In genomic region chr5:152119091-152119490, GRCh38 we compare ENCODE assay signal across 19 cellular contexts.
"Had no signal": no experiment of that assay in that cellular context is flagged by ENCODE, and none has a peak within 500 bp of the region (broad histone marks: within the 10 kb centered on the region; RNA-seq: fewer than 3 reads in every experiment).

No MANE protein-coding gene starts in this region.

- DNase-seq: effector CD8-positive, alpha-beta T cell; gastrocnemius medialis; heart right ventricle; hypothalamus; kidney glomerular epithelial cell; mesendoderm; mucosa of descending colon; nephron progenitor cell; posterior cingulate gyrus; sigmoid colon; stimulated activated CD4-positive, alpha-beta T cell treated with anti-CD3 and anti-CD28 coated beads, Interleukin-2, amount 100 ng/mL, for 48 hours; stimulated activated naive CD4-positive, alpha-beta T cell treated with Interleukin-2 at 50 U/mL for 16 hours; trophoblast cell; uterus had no signal

- H3K4me3 ChIP-seq: coronary artery, esophagus muscularis mucosa, gastrocnemius medialis, heart right ventricle, mucosa of descending colon, right atrium auricular region, sigmoid colon, smooth muscle cell, uterus had no signal

- H3K27ac Mint-ChIP-seq: nephron progenitor cell had no signal

- H3K9me3 ChIP-seq: esophagus muscularis mucosa, gastrocnemius medialis, heart right ventricle, mucosa of descending colon, right atrium auricular region, sigmoid colon, uterus had no signal

- H3K4me3 Mint-ChIP-seq: nephron progenitor cell had no signal

- H3K4me1 ChIP-seq: gastrocnemius medialis, heart right ventricle, right atrium auricular region, sigmoid colon, uterus had no signal

- H3K4me2 ChIP-seq: smooth muscle cell had no signal

- H3K27me3 ChIP-seq: esophagus muscularis mucosa, gastrocnemius medialis, right atrium auricular region, sigmoid colon, uterus had no signal

- H3K36me3 ChIP-seq: esophagus muscularis mucosa, gastrocnemius medialis, heart right ventricle, right atrium auricular region, sigmoid colon, uterus had no signal

- H3K27ac ChIP-seq: coronary artery, epithelial cell of prostate, esophagus muscularis mucosa, gastrocnemius medialis, heart right ventricle, right atrium auricular region, sigmoid colon, uterus had no signal
